Comparison of ENCODE assay signal across 10 cellular contexts in genomic region chr4:24753519-24753918, GRCh38. TPM values are rescaled to one million over a fixed set of nuclear protein-coding genes. Genes with fewer than 3 reads are reported as not detected.
DNase-seq lines count a peak whose midpoint lies in the region; ATAC-seq and TF ChIP-seq lines count a peak whose summit lies in the region.
"Had no signal": no experiment of that assay in that cellular context is flagged by ENCODE, and none has a peak within 500 bp of the region (broad histone marks: within the 10 kb centered on the region; RNA-seq: fewer than 3 reads in every experiment).

No MANE protein-coding gene starts in this region.

- no peak overlapping the region for H3K27ac Mint-ChIP-seq in WTC11
- no peak overlapping the region for H3K27ac Mint-ChIP-seq in effector memory CD8-positive, alpha-beta T cell
- H3K27ac Mint-ChIP-seq: CD8-positive, alpha-beta T cell had no signal

- peaks cover 9% of the 10 kb centered on the region for H3K27me3 Mint-ChIP-seq in WTC11 (ENCODE audit: low read depth)
- H3K27me3 Mint-ChIP-seq in effector memory CD8-positive, alpha-beta T cell: peaks cover 0 to 10% of the 10 kb centered on the region in 2 donors

- H3K9me3 ChIP-seq in GM23248 (ENCODE audit: low read depth) (peaks cover 10% of the 10 kb centered on the region), MG63 (peaks cover 14% of the 10 kb centered on the region; the same call in 1 of the 2 replicates)

- H3K9ac ChIP-seq in GM23248: no peak overlapping the region

- H3K4me3 ChIP-seq in GM23248: no peak overlapping the region
- H3K4me3 ChIP-seq in MG63: no peak overlapping the region

- H3K36me3 ChIP-seq in GM23248 (ENCODE audit: low read depth): no peaks in the 10 kb centered on the region
- no peaks in the 10 kb centered on the region for H3K36me3 ChIP-seq in MG63

- H3K79me2 ChIP-seq in GM23248 (ENCODE audit: insufficient read depth): no peaks in the 10 kb centered on the region

- no peak overlapping the region for H3K27ac ChIP-seq in GM23248

- in situ Hi-C loops in GM23248 (cut with MboI): no loop called here

- POLR2A ChIA-PET in WTC11 (lab: Charles Lee): interaction anchor here (0.7 kb wide), 1 partner anchor 133 kb away, joined by 9 read pairs; no protein-coding TSS in a partner anchor

- no peaks in the 10 kb centered on the region for H4K20me1 ChIP-seq in GM23248 (ENCODE audit: insufficient read depth)

- DNase-seq in EH (ENCODE audit: low read depth) (peak; percentile 82), GM23248 (peak; percentile 81), MG63 (peak; percentile 29), WTC11 (ENCODE audit: low spot score) (no peak), left lobe of liver (ENCODE audit: low spot score) (no peak)
- DNase-seq in effector memory CD8-positive, alpha-beta T cell: no peak
- no peak for DNase-seq in stimulated activated CD4-positive, alpha-beta T cell treated with anti-CD3 and anti-CD28 coated beads, Interleukin-2, amount 100 ng/mL, for 24 hours
- DNase-seq: CD8-positive, alpha-beta T cell; midbrain had no signal

- peaks cover 9% of the 10 kb centered on the region for H3K4me1 ChIP-seq in GM23248 (ENCODE audit: insufficient read depth)

- H3K4me1 Mint-ChIP-seq in WTC11: no peaks in the 10 kb centered on the region
- H3K4me1 Mint-ChIP-seq in effector memory CD8-positive, alpha-beta T cell (ENCODE audit: low read depth in 2 of 2): no peaks in the 10 kb centered on the region

- H3K4me3 Mint-ChIP-seq in WTC11: no peak overlapping the region
- H3K4me3 Mint-ChIP-seq in effector memory CD8-positive, alpha-beta T cell: no peak overlapping the region
- H3K4me3 Mint-ChIP-seq: CD8-positive, alpha-beta T cell had no signal

- H3K36me3 Mint-ChIP-seq in WTC11: peaks cover 12% of the 10 kb centered on the region
- H3K36me3 Mint-ChIP-seq in effector memory CD8-positive, alpha-beta T cell (ENCODE audit: insufficient read depth): no peaks in the 10 kb centered on the region
- H3K36me3 Mint-ChIP-seq: CD8-positive, alpha-beta T cell had no signal

- ATAC-seq in esophagus mucosa: peak; percentile 97
- ATAC-seq in WTC11: no peak
- no peak for ATAC-seq in effector memory CD8-positive, alpha-beta T cell (replicated peaks)
- no peak for ATAC-seq in left lobe of liver
- ATAC-seq: CD8-positive, alpha-beta T cell had no signal

- H3K27me3 ChIP-seq in GM23248 (replicated peaks; ENCODE audit: insufficient read depth) (no peaks in the 10 kb centered on the region), MG63 (no peaks in the 10 kb centered on the region)

- CTCF ChIA-PET in WTC11 (lab: Charles Lee): no interaction called here

- TF ChIP-seq CTCF in WTC11 (IDR thresholded peaks at IDR 0.05): no peak

- 0 to 5% methylated on average over 1 of the region's 1 CpG for WGBS in GM23248 (ENCODE audit: low coverage in 1 of 2, low lambda C conversion rate in 2 of 2, missing lambda C conversion rate in 2 of 2), 2 experiments

- no peaks in the 10 kb centered on the region for H3K9me2 ChIP-seq in GM23248 (ENCODE audit: insufficient read depth)

- H2AFZ ChIP-seq in GM23248: no peak overlapping the region

- H3K9me3 Mint-ChIP-seq in WTC11: peaks cover 26% of the 10 kb centered on the region
- peaks cover 4 to 33% of the 10 kb centered on the region in 2 donors for H3K9me3 Mint-ChIP-seq in effector memory CD8-positive, alpha-beta T cell

- H3F3A ChIP-seq in GM23248 (ENCODE audit: insufficient read depth): peaks cover 12% of the 10 kb centered on the region; the same call in 1 of the 2 replicates

- H3K4me2 ChIP-seq in GM23248 (ENCODE audit: unreplicated experiment): no peak overlapping the region

TF ChIP-seq in WTC11, 78 proteins besides CTCF, POLR2A, EP300 and RAD21 (continues in another document):
- TF ChIP-seq ZNF138 (CRISPR knock-in tag; conservative IDR thresholded peaks at IDR 0.05): no peak
- TF ChIP-seq, protein P1, sequence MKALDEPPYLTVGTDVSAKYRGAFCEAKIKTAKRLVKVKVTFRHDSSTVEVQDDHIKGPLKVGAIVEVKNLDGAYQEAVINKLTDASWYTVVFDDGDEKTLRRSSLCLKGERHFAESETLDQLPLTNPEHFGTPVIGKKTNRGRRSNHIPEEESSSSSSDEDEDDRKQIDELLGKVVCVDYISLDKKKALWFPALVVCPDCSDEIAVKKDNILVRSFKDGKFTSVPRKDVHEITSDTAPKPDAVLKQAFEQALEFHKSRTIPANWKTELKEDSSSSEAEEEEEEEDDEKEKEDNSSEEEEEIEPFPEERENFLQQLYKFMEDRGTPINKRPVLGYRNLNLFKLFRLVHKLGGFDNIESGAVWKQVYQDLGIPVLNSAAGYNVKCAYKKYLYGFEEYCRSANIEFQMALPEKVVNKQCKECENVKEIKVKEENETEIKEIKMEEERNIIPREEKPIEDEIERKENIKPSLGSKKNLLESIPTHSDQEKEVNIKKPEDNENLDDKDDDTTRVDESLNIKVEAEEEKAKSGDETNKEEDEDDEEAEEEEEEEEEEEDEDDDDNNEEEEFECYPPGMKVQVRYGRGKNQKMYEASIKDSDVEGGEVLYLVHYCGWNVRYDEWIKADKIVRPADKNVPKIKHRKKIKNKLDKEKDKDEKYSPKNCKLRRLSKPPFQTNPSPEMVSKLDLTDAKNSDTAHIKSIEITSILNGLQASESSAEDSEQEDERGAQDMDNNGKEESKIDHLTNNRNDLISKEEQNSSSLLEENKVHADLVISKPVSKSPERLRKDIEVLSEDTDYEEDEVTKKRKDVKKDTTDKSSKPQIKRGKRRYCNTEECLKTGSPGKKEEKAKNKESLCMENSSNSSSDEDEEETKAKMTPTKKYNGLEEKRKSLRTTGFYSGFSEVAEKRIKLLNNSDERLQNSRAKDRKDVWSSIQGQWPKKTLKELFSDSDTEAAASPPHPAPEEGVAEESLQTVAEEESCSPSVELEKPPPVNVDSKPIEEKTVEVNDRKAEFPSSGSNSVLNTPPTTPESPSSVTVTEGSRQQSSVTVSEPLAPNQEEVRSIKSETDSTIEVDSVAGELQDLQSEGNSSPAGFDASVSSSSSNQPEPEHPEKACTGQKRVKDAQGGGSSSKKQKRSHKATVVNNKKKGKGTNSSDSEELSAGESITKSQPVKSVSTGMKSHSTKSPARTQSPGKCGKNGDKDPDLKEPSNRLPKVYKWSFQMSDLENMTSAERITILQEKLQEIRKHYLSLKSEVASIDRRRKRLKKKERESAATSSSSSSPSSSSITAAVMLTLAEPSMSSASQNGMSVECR (CRISPR knock-in tag; IDR thresholded peaks at IDR 0.05; ENCODE audit: borderline replicate concordance): no peak
- no peak for TF ChIP-seq ATF2 (CRISPR knock-in tag; IDR thresholded peaks at IDR 0.05; ENCODE audit: borderline replicate concordance, low read depth)
- no peak for TF ChIP-seq ZNF671 (CRISPR knock-in tag; IDR thresholded peaks at IDR 0.05)
- no peak for TF ChIP-seq IRF1 (CRISPR knock-in tag; IDR thresholded peaks at IDR 0.05)
- no peak for TF ChIP-seq SP1 (CRISPR knock-in tag; conservative IDR thresholded peaks at IDR 0.05)
- TF ChIP-seq FOXJ3 (CRISPR knock-in tag; IDR thresholded peaks at IDR 0.05; ENCODE audit: borderline replicate concordance): no peak
- no peak for TF ChIP-seq TEAD1 (CRISPR knock-in tag; IDR thresholded peaks at IDR 0.05)
- TF ChIP-seq NR2C2 (CRISPR knock-in tag; IDR thresholded peaks at IDR 0.05): no peak
- TF ChIP-seq ETV6 (CRISPR knock-in tag; IDR thresholded peaks at IDR 0.05): no peak
- TF ChIP-seq, protein P2, sequence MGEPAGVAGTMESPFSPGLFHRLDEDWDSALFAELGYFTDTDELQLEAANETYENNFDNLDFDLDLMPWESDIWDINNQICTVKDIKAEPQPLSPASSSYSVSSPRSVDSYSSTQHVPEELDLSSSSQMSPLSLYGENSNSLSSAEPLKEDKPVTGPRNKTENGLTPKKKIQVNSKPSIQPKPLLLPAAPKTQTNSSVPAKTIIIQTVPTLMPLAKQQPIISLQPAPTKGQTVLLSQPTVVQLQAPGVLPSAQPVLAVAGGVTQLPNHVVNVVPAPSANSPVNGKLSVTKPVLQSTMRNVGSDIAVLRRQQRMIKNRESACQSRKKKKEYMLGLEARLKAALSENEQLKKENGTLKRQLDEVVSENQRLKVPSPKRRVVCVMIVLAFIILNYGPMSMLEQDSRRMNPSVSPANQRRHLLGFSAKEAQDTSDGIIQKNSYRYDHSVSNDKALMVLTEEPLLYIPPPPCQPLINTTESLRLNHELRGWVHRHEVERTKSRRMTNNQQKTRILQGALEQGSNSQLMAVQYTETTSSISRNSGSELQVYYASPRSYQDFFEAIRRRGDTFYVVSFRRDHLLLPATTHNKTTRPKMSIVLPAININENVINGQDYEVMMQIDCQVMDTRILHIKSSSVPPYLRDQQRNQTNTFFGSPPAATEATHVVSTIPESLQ (CRISPR knock-in tag; IDR thresholded peaks at IDR 0.05): no peak
- no peak for TF ChIP-seq EMX1 (CRISPR knock-in tag; IDR thresholded peaks at IDR 0.05)
- no peak for TF ChIP-seq MYBL2 (CRISPR knock-in tag; IDR thresholded peaks at IDR 0.05)
- no peak for TF ChIP-seq ZNF317 (CRISPR knock-in tag; IDR thresholded peaks at IDR 0.05; ENCODE audit: borderline replicate concordance, low read depth)

RNA-seq across cellular contexts. Expression of gene SOD3, which starts 41.9 kb away (rescaled TPM):
- 3.8 and 8.2 TPM in 2 replicates for total RNA-seq in GM23248 (2014; rRNA removed; shearing (Covaris generic))
- polyA plus RNA-seq in GM23248 (2016; fragmentation: Nextera tagmentation; extraction: Ambion mirVana): 9.2 and 10.1 TPM in 2 replicates
- not detected in 2 replicates for total RNA-seq in MG63 (2014; rRNA removed; shearing (Covaris generic); ENCODE audit: low replicate concordance)
- total RNA-seq in esophagus mucosa: 3.4 TPM
- 4.1 to 8.2 TPM (median 8.0 TPM) in 3 replicates for total RNA-seq in WTC11 (2021)
- total RNA-seq in left lobe of liver: 2.9 TPM
- total RNA-seq: CD8-positive, alpha-beta T cell had no signal

Comparison
In these comparisons a context has a peak if more than half of its experiments do, and no peak if none do; other contexts are left out.
1. DNase-seq: peak in EH (single experiment), GM23248 (single experiment) and MG63 (single experiment); none in WTC11 (single experiment), effector memory CD8-positive, alpha-beta T cell (0 of 3), left lobe of liver (single experiment) and stimulated activated CD4-positive, alpha-beta T cell treated with anti-CD3 and anti-CD28 coated beads, Interleukin-2, amount 100 ng/mL, for 24 hours (0 of 2).